Comparison of ENCODE assay signal across 10 cellular contexts in genomic region chr17:77948690-77949114, GRCh38. TPM values are rescaled to one million over a fixed set of nuclear protein-coding genes. Genes with fewer than 3 reads are reported as not detected.
A peak's percentile ranks its signal among the peaks of the same experiment; 100 is the strongest.
DNase-seq lines count a peak whose midpoint lies in the region; ATAC-seq, FAIRE-seq and TF ChIP-seq lines count a peak whose summit lies in the region.
"Had no signal": no experiment of that assay in that cellular context is flagged by ENCODE, and none has a peak within 500 bp of the region (broad histone marks: within the 10 kb centered on the region; RNA-seq: fewer than 3 reads in every experiment).

No MANE protein-coding gene starts in this region.

- no peak overlapping the region for H2BK15ac ChIP-seq in H1 (ENCODE audit: low read length)

- H3K9ac ChIP-seq in H1 (replicated peaks in 1 of 4; ENCODE audit: extremely low read depth in 1 of 4, low read depth in 3 of 4, low read length in 3 of 4) = no peak overlapping the region

- H2BK12ac ChIP-seq in H1 (ENCODE audit: low read depth, low read length) = peak overlapping the region; percentile 64; the same call in 1 of the 2 replicates

- CTCF ChIA-PET in H1 (lab: Charles Lee; ENCODE audit: partially characterized antibody) = interaction anchor here (1.2 to 1.6 kb wide), 4 partner anchors 9 to 65 kb away, joined by 3 to 8 read pairs (median 4); partner anchors contain the start of gene TNRC6C

- H3K27ac ChIP-seq in H1 (ENCODE audit: low read depth, low read length) (no peak overlapping the region), esophagus muscularis mucosa (replicated peaks in 1 of 4) (no peak overlapping the region)

- H2BK120ac ChIP-seq in H1 (replicated peaks; ENCODE audit: low read depth, low read length) = no peak overlapping the region

- H2BK5ac ChIP-seq in H1 (ENCODE audit: low read depth, low read length) = peak overlapping the region; percentile 69; the same call in 1 of the 2 replicates

- H3K4me3 ChIP-seq in H1 (ENCODE audit: extremely low read depth in 1 of 4, insufficient read depth in 2 of 4, low read depth in 3 of 4, low read length in 4 of 4) = peak overlapping the region in 1 of 4 experiments; percentile 35; a peak in 1 of 8 replicates
- no peak overlapping the region for H3K4me3 ChIP-seq in esophagus muscularis mucosa

- H3K9me3 ChIP-seq in H1 (ENCODE audit: insufficient read depth in 2 of 2, low read depth in 1 of 2, low read length in 1 of 2) = no peaks in the 10 kb centered on the region; a peak in 1 of 4 replicates
- H3K9me3 ChIP-seq in esophagus muscularis mucosa = no peaks in the 10 kb centered on the region

- WGBS in H1 (ENCODE audit: extremely low coverage in 1 of 2, insufficient coverage in 1 of 2, insufficient read length in 1 of 2, insufficient replicate concordance in 2 of 2, low coverage in 1 of 2, low lambda C conversion rate in 2 of 2, missing lambda C conversion rate in 1 of 2), 2 experiments = 57% methylated on average over 3 of the region's 3 CpGs; no CpG with 5 or more reads in 1 of the 2 experiments
- 36% methylated on average over 3 of the region's 3 CpGs for WGBS in esophagus muscularis mucosa

- peaks cover 0 to 3% (median 1%) of the 10 kb centered on the region in 4 experiments; a peak in 1 of 7 replicates for H3K27me3 ChIP-seq in H1 (replicated peaks in 1 of 4; ENCODE audit: control insufficient read depth in 3 of 4, extremely low read depth in 1 of 4, insufficient read depth in 3 of 4, low read length in 3 of 4)
- H3K27me3 ChIP-seq in esophagus muscularis mucosa = no peaks in the 10 kb centered on the region

- no peak for ATAC-seq in GM21515 (IDR thresholded peaks at IDR 0.05; ENCODE audit: unreplicated experiment)
- no peak for ATAC-seq in HG02642 (IDR thresholded peaks at IDR 0.05; ENCODE audit: poor library complexity, unreplicated experiment)
- no peak for ATAC-seq in stimulated activated memory B cell treated with anti-CD40 and anti-IgM and Interleukin-4, amounts not matched to agents 10 μg/mL and 1 μg/mL and 100 μg/mL, for 72 hours

- H3K9me3 Mint-ChIP-seq in stimulated activated memory B cell treated with anti-CD40 and anti-IgM and Interleukin-4, amounts not matched to agents 10 μg/mL and 1 μg/mL and 100 μg/mL, for 72 hours = peaks cover 5% of the 10 kb centered on the region

- H3K79me2 ChIP-seq in H1 (ENCODE audit: control insufficient read depth in 1 of 2, insufficient read depth in 2 of 2, low read length in 2 of 2) = no peaks in the 10 kb centered on the region

- peak; percentile 11 for DNase-seq in DMS114 treated with DMSO at 0.1 percent for 48 hours (lab: John Stamatoyannopoulos, UW; ENCODE audit: unreplicated experiment)
- DNase-seq in NCI-H774 (lab: John Stamatoyannopoulos, UW) = peak; percentile 9
- no peak for DNase-seq in H1 (ENCODE audit: low read depth in 1 of 2, low spot score in 2 of 2)
- DNase-seq in midbrain (lab: John Stamatoyannopoulos, UW) = peak; percentile 77
- no peak for DNase-seq in esophagus muscularis mucosa (ENCODE audit: extremely low spot score)
- DNase-seq: activated CD8-positive, alpha-beta memory T cell treated with anti-CD3 and anti-CD28 coated beads, Interleukin-2, amount 50 U/mL, for 4 hours; NCI-H345 had no signal

- H3K23me2 ChIP-seq in H1 (ENCODE audit: low read depth, low read length) = no peaks in the 10 kb centered on the region; the same call in 1 of the 2 replicates

- peak overlapping the region; percentile 4 for H3K4ac ChIP-seq in H1 (replicated peaks; ENCODE audit: insufficient read length, low read depth, low read length)

- no peak overlapping the region for H3K56ac ChIP-seq in H1 (replicated peaks; ENCODE audit: insufficient read length, low read depth, low read length)

- H3K36me3 ChIP-seq in H1 (ENCODE audit: control insufficient read depth in 2 of 4, insufficient read depth in 4 of 4, low read length in 3 of 4) = no peaks in the 10 kb centered on the region
- H3K36me3 ChIP-seq in esophagus muscularis mucosa = no peaks in the 10 kb centered on the region

- H3K79me1 ChIP-seq in H1 (ENCODE audit: low read depth, low read length) = no peaks in the 10 kb centered on the region

- no peak overlapping the region for H3K27ac Mint-ChIP-seq in stimulated activated memory B cell treated with anti-CD40 and anti-IgM and Interleukin-4, amounts not matched to agents 10 μg/mL and 1 μg/mL and 100 μg/mL, for 72 hours

- H3K14ac ChIP-seq in H1 (ENCODE audit: insufficient read length) = no peak overlapping the region

- H3K4me3 Mint-ChIP-seq in stimulated activated memory B cell treated with anti-CD40 and anti-IgM and Interleukin-4, amounts not matched to agents 10 μg/mL and 1 μg/mL and 100 μg/mL, for 72 hours = no peak overlapping the region

- POLR2A ChIA-PET in H1 (lab: Charles Lee; ENCODE audit: partially characterized antibody) = interaction anchor here (3.0 kb wide), 1 partner anchor 9 kb away, joined by 30 read pairs; the partner anchor contains the start of gene TNRC6C

- no peak overlapping the region for H2BK20ac ChIP-seq in H1 (ENCODE audit: low read length)

- intact Hi-C loops in esophagus muscularis mucosa (cut with DNase I) = no loop called here

- H3K4me2 ChIP-seq in H1 (ENCODE audit: insufficient read depth in 1 of 2, low read depth in 2 of 2, low read length in 2 of 2) = peak overlapping the region in 1 of 2 experiments; percentile 24; a peak in 1 of 4 replicates

- no peak overlapping the region for H4K5ac ChIP-seq in H1 (ENCODE audit: insufficient read length, low read depth, low read length)

- H3K27me3 Mint-ChIP-seq in stimulated activated memory B cell treated with anti-CD40 and anti-IgM and Interleukin-4, amounts not matched to agents 10 μg/mL and 1 μg/mL and 100 μg/mL, for 72 hours = peaks cover 90% of the 10 kb centered on the region

- H3K23ac ChIP-seq in H1 (ENCODE audit: insufficient read length) = no peak overlapping the region

- peak overlapping the region; percentile 86; the same call in 1 of the 2 replicates for H2AFZ ChIP-seq in H1 (ENCODE audit: low read length)

- no peak overlapping the region for H4K91ac ChIP-seq in H1 (replicated peaks; ENCODE audit: insufficient read length, low read length)

- H2AK5ac ChIP-seq in H1 (ENCODE audit: low read depth, low read length) = no peak overlapping the region

- peaks cover 0 to 6% (median 1%) of the 10 kb centered on the region in 4 experiments; a peak in 2 of 7 replicates for H3K4me1 ChIP-seq in H1 (replicated peaks in 1 of 4; ENCODE audit: control insufficient read depth in 3 of 4, insufficient read depth in 4 of 4, low read length in 3 of 4)
- H3K4me1 ChIP-seq in esophagus muscularis mucosa = no peaks in the 10 kb centered on the region

- no peak overlapping the region for H3K18ac ChIP-seq in H1 (ENCODE audit: extremely low read depth, low read length)

- TF ChIP-seq POLR2A in H1 (IDR thresholded peaks at IDR 0.05; ENCODE audit: control extremely low read depth in 1 of 2, low read depth in 2 of 2, low read length in 2 of 2) = no peak
- no peak for TF ChIP-seq POLR2A in esophagus muscularis mucosa (IDR thresholded peaks at IDR 0.05; ENCODE audit: low read depth)

- TF ChIP-seq CTCF in H1 (IDR thresholded peaks at IDR 0.05; ENCODE audit: control extremely low read depth in 1 of 3, insufficient read depth in 1 of 3, low read depth in 1 of 3, low read length in 3 of 3) = no peak
- TF ChIP-seq CTCF in esophagus muscularis mucosa (IDR thresholded peaks at IDR 0.05) = no peak

- no peak for TF ChIP-seq EP300 in H1 (IDR thresholded peaks at IDR 0.05; ENCODE audit: borderline replicate concordance in 1 of 2, low read depth in 2 of 2, low read length in 2 of 2)
- no peak for TF ChIP-seq EP300 in esophagus muscularis mucosa (IDR thresholded peaks at IDR 0.05)

- H4K8ac ChIP-seq in H1 (ENCODE audit: extremely low read depth, insufficient read depth, low read length) = no peak overlapping the region

- TF ChIP-seq RAD21 in H1 (IDR thresholded peaks at IDR 0.05 in 1 of 2, conservative IDR thresholded peaks at IDR 0.05 in 1 of 2; ENCODE audit: low read depth in 2 of 2, low read length in 2 of 2) = no peak

- peak; percentile 96 for FAIRE-seq in H1 (lab: Jason Lieb, UNC)

- no peaks in the 10 kb centered on the region for H4K20me1 ChIP-seq in H1 (replicated peaks in 1 of 2; ENCODE audit: control insufficient read depth in 1 of 2, insufficient read depth in 2 of 2, low read length in 2 of 2)

- H3K4me1 Mint-ChIP-seq in stimulated activated memory B cell treated with anti-CD40 and anti-IgM and Interleukin-4, amounts not matched to agents 10 μg/mL and 1 μg/mL and 100 μg/mL, for 72 hours = no peaks in the 10 kb centered on the region

- no peaks in the 10 kb centered on the region for H3K36me3 Mint-ChIP-seq in stimulated activated memory B cell treated with anti-CD40 and anti-IgM and Interleukin-4, amounts not matched to agents 10 μg/mL and 1 μg/mL and 100 μg/mL, for 72 hours

TF ChIP-seq in H1, 55 proteins besides CTCF, POLR2A, EP300 and RAD21 (continues in another document):
- no peak for TF ChIP-seq GABPA (IDR thresholded peaks at IDR 0.05; ENCODE audit: borderline replicate concordance, insufficient read depth, low read length)
- TF ChIP-seq RFX5 (IDR thresholded peaks at IDR 0.05; ENCODE audit: borderline replicate concordance, low read depth, low read length) = no peak
- no peak for TF ChIP-seq RXRA (IDR thresholded peaks at IDR 0.05; ENCODE audit: insufficient read depth, low read depth, low read length)
- TF ChIP-seq RNF2 (IDR thresholded peaks at IDR 0.05; ENCODE audit: borderline replicate concordance, low read depth, low read length, missing control alignments, poor library complexity, severe bottlenecking) = no peak
- no peak for TF ChIP-seq KDM4A (IDR thresholded peaks at IDR 0.05; ENCODE audit: low read depth, low read length, severe bottlenecking)
- no peak for TF ChIP-seq KDM5A (IDR thresholded peaks at IDR 0.05; ENCODE audit: low read length)
- TF ChIP-seq CHD2 (IDR thresholded peaks at IDR 0.05; ENCODE audit: low read length) = no peak
- peak; percentile 72 for TF ChIP-seq SIX5 (IDR thresholded peaks at IDR 0.05; ENCODE audit: low read depth, low read length)
- TF ChIP-seq CEBPB (IDR thresholded peaks at IDR 0.05; ENCODE audit: low read depth, low read length) = no peak
- no peak for TF ChIP-seq BRCA1 (IDR thresholded peaks at IDR 0.05; ENCODE audit: low read depth, low read length)
- TF ChIP-seq MAFK (IDR thresholded peaks at IDR 0.05; ENCODE audit: low read depth, low read length) = no peak
- TF ChIP-seq KDM1A (IDR thresholded peaks at IDR 0.05; ENCODE audit: borderline replicate concordance, low read length) = no peak

RNA-seq across cellular contexts. Expression of gene TNRC6C, which starts 9.8 kb away (rescaled TPM):
- 28.9 and 30.5 TPM in 2 replicates for total RNA-seq in H1 (2021; fragmentation: NEBNext Ultra II Directional; extraction: Animal tissue kit (Norgen Biotek cat#: 25700))
- 2.8 and 3.9 TPM in 2 replicates for polyA plus RNA-seq in H1 (2011; rRNA removed)
- 3.3 TPM for polyA plus RNA-seq in H1 (2011; cell fraction: cytosol; rRNA removed)
- 14.5 TPM for polyA plus RNA-seq in H1 (2011; cell fraction: nucleus; rRNA removed)
- polyA plus RNA-seq in H1 (2012, experiment 1 of 2) = 10.1 to 14.3 TPM (median 11.3 TPM) in 4 replicates
- polyA plus RNA-seq in H1 (2012, experiment 2 of 2) = 2.1 TPM
- polyA plus RNA-seq in H1 (2013, experiment 1 of 2) = 10.5 TPM
- 8.7 TPM for polyA plus RNA-seq in H1 (2013, experiment 2 of 2)
- polyA minus RNA-seq in H1 (2011; rRNA and poly(A)+ RNA removed) = 16.1 and 18.7 TPM in 2 replicates
- 11.5 TPM for polyA minus RNA-seq in H1 (2011; cell fraction: cytosol; rRNA and poly(A)+ RNA removed)
- polyA minus RNA-seq in H1 (2011; cell fraction: nucleus; rRNA and poly(A)+ RNA removed) = 19.7 TPM
- 10 to 100 TPM; 21.4 to 31.6 (median 29.0) TPM for total RNA-seq in esophagus muscularis mucosa

Comparison
In these comparisons a context has a peak if more than half of its experiments do, and no peak if none do; other contexts are left out.
1. DNase-seq: peak in DMS114 treated with DMSO at 0.1 percent for 48 hours (single experiment), NCI-H774 (single experiment) and midbrain (single experiment); none in H1 (0 of 2) and esophagus muscularis mucosa (single experiment).